1 cellular context compared by ENCODE assay signal in the genomic region with DNA sequence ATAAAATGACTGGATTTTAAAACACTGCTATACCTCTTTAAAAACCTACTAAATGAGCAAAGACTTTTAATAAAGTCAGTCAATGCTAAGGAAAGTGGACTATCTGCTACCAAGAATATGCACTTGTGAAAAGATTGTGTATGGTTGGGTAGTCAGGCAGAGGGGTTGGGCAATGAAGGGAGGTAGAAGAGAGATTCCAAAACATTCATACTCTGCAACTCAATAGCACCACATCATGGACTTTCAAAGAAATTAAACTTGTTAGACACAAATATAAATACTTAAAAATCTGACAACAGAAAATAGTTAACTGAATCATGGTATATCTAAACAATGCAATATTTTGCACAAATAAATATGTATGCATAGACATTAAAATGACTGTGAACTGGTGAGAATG.
TF ChIP-seq lines count a peak whose summit lies in the region.

No MANE protein-coding gene starts in this region.

TF ChIP-seq in K562, 482 proteins besides CTCF, POLR2A, EP300 and RAD21 (continued from another document):
- TF ChIP-seq, protein P1, sequence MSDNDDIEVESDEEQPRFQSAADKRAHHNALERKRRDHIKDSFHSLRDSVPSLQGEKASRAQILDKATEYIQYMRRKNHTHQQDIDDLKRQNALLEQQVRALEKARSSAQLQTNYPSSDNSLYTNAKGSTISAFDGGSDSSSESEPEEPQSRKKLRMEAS (CRISPR knock-in tag; IDR thresholded peaks at IDR 0.05) = no peak
- TF ChIP-seq FOS (IDR thresholded peaks at IDR 0.05; ENCODE audit: extremely low read depth, insufficient read length) (no peak), ELF4 (CRISPR knock-in tag; IDR thresholded peaks at IDR 0.05) (no peak), SIX5 (IDR thresholded peaks at IDR 0.05; ENCODE audit: borderline replicate concordance in 1 of 2, insufficient read depth in 1 of 2, low read depth in 1 of 2, low read length in 2 of 2) (no peak), LARP7 (IDR thresholded peaks at IDR 0.05) (no peak), JUNB (CRISPR knock-in tag; conservative IDR thresholded peaks at IDR 0.05) (no peak), ZNF124 (CRISPR knock-in tag; IDR thresholded peaks at IDR 0.05) (no peak), ARNT (IDR thresholded peaks at IDR 0.05) (no peak), POLR2AphosphoS2 (IDR thresholded peaks at IDR 0.05; ENCODE audit: low read length) (no peak), ZNF584 (CRISPR knock-in tag; IDR thresholded peaks at IDR 0.05; ENCODE audit: low read depth) (no peak), ZNF766 (CRISPR knock-in tag; conservative IDR thresholded peaks at IDR 0.05) (no peak), MEIS2 (IDR thresholded peaks at IDR 0.05; ENCODE audit: partially characterized antibody) (no peak), RBM25 (IDR thresholded peaks at IDR 0.05; ENCODE audit: low read depth, low read length, severe bottlenecking) (no peak), POLR2B (IDR thresholded peaks at IDR 0.05; ENCODE audit: low read depth, partially characterized antibody) (no peak)
- TF ChIP-seq, protein P2, sequence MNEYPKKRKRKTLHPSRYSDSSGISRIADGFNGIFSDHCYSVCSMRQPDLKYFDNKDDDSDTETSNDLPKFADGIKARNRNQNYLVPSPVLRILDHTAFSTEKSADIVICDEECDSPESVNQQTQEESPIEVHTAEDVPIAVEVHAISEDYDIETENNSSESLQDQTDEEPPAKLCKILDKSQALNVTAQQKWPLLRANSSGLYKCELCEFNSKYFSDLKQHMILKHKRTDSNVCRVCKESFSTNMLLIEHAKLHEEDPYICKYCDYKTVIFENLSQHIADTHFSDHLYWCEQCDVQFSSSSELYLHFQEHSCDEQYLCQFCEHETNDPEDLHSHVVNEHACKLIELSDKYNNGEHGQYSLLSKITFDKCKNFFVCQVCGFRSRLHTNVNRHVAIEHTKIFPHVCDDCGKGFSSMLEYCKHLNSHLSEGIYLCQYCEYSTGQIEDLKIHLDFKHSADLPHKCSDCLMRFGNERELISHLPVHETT (CRISPR knock-in tag; conservative IDR thresholded peaks at IDR 0.05 in 1 of 2, IDR thresholded peaks at IDR 0.05 in 1 of 2) = no peak
